8 cellular contexts compared by ENCODE assay signal in the genomic region with DNA sequence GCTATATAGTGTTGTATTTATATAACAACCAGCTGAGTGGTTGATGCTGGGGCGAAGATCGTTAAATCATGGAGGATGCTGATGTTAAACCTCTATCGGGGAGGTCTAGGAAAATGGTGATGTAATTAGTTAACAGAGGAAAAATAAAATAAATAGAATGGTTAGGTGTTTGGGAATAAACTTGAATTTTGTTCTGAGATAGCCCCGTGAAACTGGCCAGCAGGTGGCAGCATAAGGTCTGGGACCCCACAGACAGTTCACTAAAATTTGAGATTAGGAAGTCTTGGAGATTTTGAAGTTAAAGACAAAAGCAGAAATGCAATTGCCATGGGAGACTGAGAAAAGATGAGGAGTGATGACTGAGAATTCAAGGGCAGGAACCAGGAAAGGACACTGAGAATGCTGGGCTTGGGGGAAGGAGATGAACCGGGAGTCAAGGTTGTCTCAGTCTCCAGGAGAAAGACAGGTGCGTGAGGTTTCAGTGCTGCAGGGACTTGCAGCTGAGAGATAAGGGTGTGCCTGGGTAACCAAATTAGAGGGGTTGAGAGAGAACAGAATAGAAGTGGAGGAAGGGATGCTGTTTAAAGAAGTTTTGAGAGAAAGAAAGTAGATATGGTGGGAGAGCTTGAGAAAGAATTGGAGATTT.
DNase-seq lines count a peak whose midpoint lies in the region; ATAC-seq and TF ChIP-seq lines count a peak whose summit lies in the region.
"Not testable (repeated sequence)": the region's sequence is repeated elsewhere in the genome, so short reads cannot be mapped to it uniquely, and the experiment has no call there.

No MANE protein-coding gene starts in this region.

- not testable (repeated sequence) for H3K9me3 Mint-ChIP-seq in effector memory CD8-positive, alpha-beta T cell

- not testable (repeated sequence) for ATAC-seq in effector memory CD8-positive, alpha-beta T cell (replicated peaks)
- ATAC-seq in left lobe of liver, result peak; percentile 77

- not testable (repeated sequence) for H3K4me3 Mint-ChIP-seq in effector memory CD8-positive, alpha-beta T cell

- not testable (repeated sequence) for DNase-seq in AG04449 (ENCODE audit: low read depth, low spot score); GM13976 (ENCODE audit: low spot score); left lobe of liver (ENCODE audit: low spot score)
- peak; percentile 16 for DNase-seq in RKO (ENCODE audit: low spot score)
- DNase-seq in activated CD8-positive, alpha-beta memory T cell treated with anti-CD3 and anti-CD28 coated beads, Interleukin-2, amount 50 U/mL, for 48 hours, result peak; percentile 66
- DNase-seq in effector memory CD8-positive, alpha-beta T cell, result peak in 2 of 3 experiments; percentile 1 to 5
- peak; percentile 16 for DNase-seq in stimulated activated CD4-positive, alpha-beta T cell treated with anti-CD3 and anti-CD28 coated beads, Interleukin-12 subunit alpha, Interleukin-12 subunit beta, amount 100 ng/mL, for 4 hours

- not testable (repeated sequence) for H3K27ac Mint-ChIP-seq in effector memory CD8-positive, alpha-beta T cell

- not testable (repeated sequence) for H3K36me3 Mint-ChIP-seq in effector memory CD8-positive, alpha-beta T cell (ENCODE audit: insufficient read depth)

- not testable (repeated sequence) for H3K4me1 Mint-ChIP-seq in effector memory CD8-positive, alpha-beta T cell (ENCODE audit: low read depth in 2 of 2)

- in situ Hi-C loops in GM13976 (cut with MboI; ENCODE audit: low sequenced_read_pairs, unreplicated experiment), result not testable (repeated sequence)

- TF ChIP-seq CTCF in AG04449 (IDR thresholded peaks at IDR 0.05; ENCODE audit: insufficient read depth, low read length, missing control alignments) (peak; percentile 16), GM13976 (IDR thresholded peaks at IDR 0.05; ENCODE audit: borderline replicate concordance, control extremely low read depth, extremely low read depth, insufficient read depth, missing control alignments) (peak; percentile 28), LNCAP (IDR thresholded peaks at IDR 0.05) (peak; percentile 42)

- CTCF ChIA-PET in AG04449 (lab: Yijun Ruan, JAX), result interaction anchor here (1.4 kb wide), 1 partner anchor 670 kb away, joined by 5 read pairs; no protein-coding TSS in a partner anchor

- H3K4me3 ChIP-seq in AG04449 (ENCODE audit: low read depth, low read length), result not testable (repeated sequence)

- POLR2A ChIA-PET in AG04449 (lab: Yijun Ruan, JAX), result not testable (repeated sequence)

- peaks cover 21 to 24% of the 10 kb centered on the region in 2 donors for H3K27me3 Mint-ChIP-seq in effector memory CD8-positive, alpha-beta T cell
